16 cellular contexts compared by ENCODE assay signal in genomic region chr11:61195710-61196109, GRCh38. TPM values are rescaled to one million over a fixed set of nuclear protein-coding genes. Genes with fewer than 3 reads are reported as not detected.
"Had no signal": no experiment of that assay in that cellular context is flagged by ENCODE, and none has a peak within 500 bp of the region (broad histone marks: within the 10 kb centered on the region; RNA-seq: fewer than 3 reads in every experiment).

No MANE protein-coding gene starts in this region.

- H3K36me3 Mint-ChIP-seq: activated naive CD4-positive, alpha-beta T cell treated with anti-CD3 and anti-CD28 coated beads, Interleukin-2, amount 50 U/mL, for 24 hours; mesothelial cell of epicardium; type B pancreatic cell had no signal

- ATAC-seq: activated CD8-positive, alpha-beta T cell treated with anti-CD3 and anti-CD28 coated beads for 36 hours; lower lobe of right lung had no signal

- H3K9me3 ChIP-seq: adrenal gland had no signal

- H3K27ac ChIP-seq: adrenal gland, lower lobe of right lung had no signal

- H3K4me3 ChIP-seq: adrenal gland, lower lobe of right lung had no signal

- DNase-seq: activated B cell treated with CpG ODN at 0.5 μM for 24 hours; activated CD4-positive, alpha-beta T cell treated with anti-CD3 and anti-CD28 coated beads for 48 hours; activated CD8-positive, alpha-beta T cell treated with anti-CD3 and anti-CD28 coated beads for 36 hours; activated effector memory CD4-positive, alpha-beta T cell treated with anti-CD3 and anti-CD28 coated beads, Interleukin-2, amount 50 U/mL, for 16 hours; activated T-cell treated with anti-CD3 and anti-CD28 coated beads, Interleukin-2, amount 50 U/mL, for 48 hours; adrenal gland; lower lobe of right lung; posterior cingulate gyrus; small intestine; stimulated activated CD4-positive, alpha-beta T cell treated with anti-CD3 and anti-CD28 coated beads, Interleukin-4, amount 100 ng/mL, for 24 hours; stimulated activated naive CD4-positive, alpha-beta T cell treated with Interleukin-2 at 50 U/mL for 16 hours had no signal

- H3K4me1 ChIP-seq: adrenal gland, lower lobe of right lung had no signal

- H3K27ac Mint-ChIP-seq: activated B cell treated with CpG ODN at 0.5 μM for 24 hours; activated CD8-positive, alpha-beta T cell treated with anti-CD3 and anti-CD28 coated beads for 36 hours; activated naive CD4-positive, alpha-beta T cell treated with anti-CD3 and anti-CD28 coated beads, Interleukin-2, amount 50 U/mL, for 24 hours; mesothelial cell of epicardium; T-helper 2 cell treated with Interferon-gamma antibody and Interleukin-4, amounts not matched to agents 5 μg/mL and 100 μg/mL, for 36 hours; type B pancreatic cell had no signal

- H3K4me1 Mint-ChIP-seq: activated B cell treated with CpG ODN at 0.5 μM for 24 hours; activated naive CD4-positive, alpha-beta T cell treated with anti-CD3 and anti-CD28 coated beads, Interleukin-2, amount 50 U/mL, for 24 hours; mesothelial cell of epicardium had no signal

- H3K36me3 ChIP-seq: adrenal gland, lower lobe of right lung had no signal

- H3K4me3 Mint-ChIP-seq: activated B cell treated with CpG ODN at 0.5 μM for 24 hours; activated CD8-positive, alpha-beta T cell treated with anti-CD3 and anti-CD28 coated beads for 36 hours; activated naive CD4-positive, alpha-beta T cell treated with anti-CD3 and anti-CD28 coated beads, Interleukin-2, amount 50 U/mL, for 24 hours; mesothelial cell of epicardium; T-helper 2 cell treated with Interferon-gamma antibody and Interleukin-4, amounts not matched to agents 5 μg/mL and 100 μg/mL, for 36 hours; type B pancreatic cell had no signal

RNA-seq across cellular contexts. Expression of gene PGA3, which starts 7.6 kb away (rescaled TPM):
- total RNA-seq: activated B cell treated with CpG ODN at 0.5 μM for 24 hours; activated CD8-positive, alpha-beta T cell treated with anti-CD3 and anti-CD28 coated beads for 36 hours; mesothelial cell of epicardium had no signal

RNA-seq across cellular contexts. Expression of gene PGA4, which starts 26.4 kb away (rescaled TPM):
- total RNA-seq: activated B cell treated with CpG ODN at 0.5 μM for 24 hours; activated CD8-positive, alpha-beta T cell treated with anti-CD3 and anti-CD28 coated beads for 36 hours; cardiac septum; mesothelial cell of epicardium had no signal

RNA-seq across cellular contexts. Expression of gene PGA5, which starts 45.3 kb away (rescaled TPM):
- total RNA-seq: activated B cell treated with CpG ODN at 0.5 μM for 24 hours; activated CD8-positive, alpha-beta T cell treated with anti-CD3 and anti-CD28 coated beads for 36 hours; cardiac septum; mesothelial cell of epicardium had no signal
